8 cellular contexts compared by ENCODE assay signal in genomic region chr7:75737856-75738603, GRCh38. TPM values are rescaled to one million over a fixed set of nuclear protein-coding genes. Genes with fewer than 3 reads are reported as not detected.
A peak's percentile ranks its signal among the peaks of the same experiment; 100 is the strongest.
DNase-seq lines count a peak whose midpoint lies in the region; ATAC-seq and TF ChIP-seq lines count a peak whose summit lies in the region.

No MANE protein-coding gene starts in this region.

- no peaks in the 10 kb centered on the region for H3K36me3 ChIP-seq in mucosa of stomach (ENCODE audit: control insufficient read depth, insufficient read depth, low read length)

- no peaks in the 10 kb centered on the region for H3K27me3 ChIP-seq in mucosa of stomach (ENCODE audit: control insufficient read depth, insufficient read depth, low read length)

- ATAC-seq in GM18909 (IDR thresholded peaks at IDR 0.05; ENCODE audit: poor library complexity, unreplicated experiment), result no peak
- no peak for ATAC-seq in esophagus mucosa
- no peak for ATAC-seq in GM18505 (IDR thresholded peaks at IDR 0.05; ENCODE audit: unreplicated experiment)
- ATAC-seq in HG03521 (IDR thresholded peaks at IDR 0.05; ENCODE audit: unreplicated experiment), result no peak

- H3K9ac ChIP-seq in mucosa of stomach (ENCODE audit: low read length), result peak overlapping the region; percentile 82

- H3K9me3 ChIP-seq in mucosa of stomach (ENCODE audit: control insufficient read depth, low read length), result no peaks in the 10 kb centered on the region

- peaks cover 22% of the 10 kb centered on the region for H3K4me1 ChIP-seq in mucosa of stomach (ENCODE audit: control insufficient read depth, insufficient read depth, low read length)

- peak overlapping the region; percentile 64 for H3K4me3 ChIP-seq in mucosa of stomach (ENCODE audit: low read length)

- DNase-seq in EL (peak; percentile 34), M059J (ENCODE audit: low read depth) (peak; percentile 44), cerebellum (ENCODE audit: low spot score) (peak; percentile 20)

- TF ChIP-seq POLR2A in GM18505 (IDR thresholded peaks at IDR 0.05; ENCODE audit: borderline replicate concordance, extremely low read depth, insufficient read depth, insufficient read length), result no peak

RNA-seq across cellular contexts. Expression of gene HIP1, which starts 0.7 kb away (rescaled TPM):
- 20.5 and 43.3 TPM in 2 replicates for total RNA-seq in M059J (2014; rRNA removed; shearing (Covaris generic))
- total RNA-seq in cerebellum (16.4 TPM), esophagus mucosa (5.4 TPM)

RNA-seq across cellular contexts. Expression of gene CCL26, which starts 34.0 kb away (rescaled TPM):
- total RNA-seq in M059J (2014; rRNA removed; shearing (Covaris generic)), result 28.4 and 33.9 TPM in 2 replicates
- total RNA-seq in cerebellum (not detected), esophagus mucosa (not detected)

Comparison
In these comparisons a context has a peak if more than half of its experiments do, and no peak if none do; other contexts are left out.
1. RNA of gene CCL26, which starts 34.0 kb away (total RNA-seq): 28.4 to 33.9 TPM in M059J; not detected in esophagus mucosa (single experiment) and not detected in cerebellum (single experiment); every median in the first group is over 10 times any median in the second.
2. Peak in every context shown above with its lines, with median percentiles within 50 percentile points of each other: DNase-seq.